ENCODE assay signal across 8 cellular contexts in genomic region chr15:34984884-34985630, GRCh38. TPM values are rescaled to one million over a fixed set of nuclear protein-coding genes. Genes with fewer than 3 reads are reported as not detected.
A peak's percentile ranks its signal among the peaks of the same experiment; 100 is the strongest.
DNase-seq lines count a peak whose midpoint lies in the region; ATAC-seq lines count a peak whose summit lies in the region.

No MANE protein-coding gene starts in this region.

- DNase-seq in NCI-H1694 treated with DMSO at 0.1 percent for 48 hours (lab: John Stamatoyannopoulos, UW) (peak; percentile 8), NCI-H1694 (lab: John Stamatoyannopoulos, UW) (no peak), glomerular visceral epithelial cell (ENCODE audit: extremely low spot score) (peak; percentile 42), renal cortical epithelial cell (ENCODE audit: low read depth) (peak; percentile 83), NCI-H82 (lab: John Stamatoyannopoulos, UW) (no peak)
- DNase-seq in activated CD4-positive, alpha-beta memory T cell treated with anti-CD3 and anti-CD28 coated beads for 36 hours: no peak
- DNase-seq in stimulated activated CD4-positive, alpha-beta T cell treated with anti-CD3 and anti-CD28 coated beads, Interleukin-4, amount 100 ng/mL, for 1 hour: no peak

- POLR2A ChIA-PET in activated CD4-positive, alpha-beta memory T cell treated with anti-CD3 and anti-CD28 coated beads for 36 hours (lab: Charles Lee): interaction anchor here (0.9 kb wide), 1 partner anchor 16 kb away, joined by 3 read pairs; the partner anchor contains the start of gene AQR

- H3K27ac Mint-ChIP-seq in activated CD4-positive, alpha-beta memory T cell treated with anti-CD3 and anti-CD28 coated beads for 36 hours: peak overlapping the region; percentile 75

- no peak for ATAC-seq in GM19467 (IDR thresholded peaks at IDR 0.05; ENCODE audit: unreplicated experiment)

- no peaks in the 10 kb centered on the region for H3K9me3 Mint-ChIP-seq in activated CD4-positive, alpha-beta memory T cell treated with anti-CD3 and anti-CD28 coated beads for 36 hours

- H3K4me1 Mint-ChIP-seq in activated CD4-positive, alpha-beta memory T cell treated with anti-CD3 and anti-CD28 coated beads for 36 hours (ENCODE audit: low read depth): peaks cover 35% of the 10 kb centered on the region

- peak overlapping the region; percentile 46 for H3K4me3 Mint-ChIP-seq in activated CD4-positive, alpha-beta memory T cell treated with anti-CD3 and anti-CD28 coated beads for 36 hours

- no peaks in the 10 kb centered on the region for H3K27me3 Mint-ChIP-seq in activated CD4-positive, alpha-beta memory T cell treated with anti-CD3 and anti-CD28 coated beads for 36 hours

- intact Hi-C loops in activated CD4-positive, alpha-beta memory T cell treated with anti-CD3 and anti-CD28 coated beads for 36 hours (cut with micrococcal nuclease): loop anchor here (1.0 to 5.0 kb wide), 3 partner anchors 9 to 648 kb away; partner anchors contain the start of genes LPCAT4 and SLC12A6

- CTCF ChIA-PET in activated CD4-positive, alpha-beta memory T cell treated with anti-CD3 and anti-CD28 coated beads for 36 hours (lab: Charles Lee): interaction anchor here (1.1 to 6.4 kb wide), 2 partner anchors 11 to 15 kb away, joined by 3 to 68 read pairs; partner anchors contain the start of gene AQR

- H3K36me3 Mint-ChIP-seq in activated CD4-positive, alpha-beta memory T cell treated with anti-CD3 and anti-CD28 coated beads for 36 hours: peaks cover 43% of the 10 kb centered on the region

RNA-seq across cellular contexts. Expression of gene ZNF770, which starts 3.0 kb away (rescaled TPM):
- total RNA-seq in activated CD4-positive, alpha-beta memory T cell treated with anti-CD3 and anti-CD28 coated beads for 36 hours: 10 to 100 TPM; 36.6 to 38.5 TPM
- total RNA-seq in renal cortical epithelial cell: 34.7 and 85.1 TPM in 2 replicates

RNA-seq across cellular contexts. Expression of gene AQR, which starts 15.5 kb away (rescaled TPM):
- 10 to 100 TPM; 30.1 to 33.2 TPM for total RNA-seq in activated CD4-positive, alpha-beta memory T cell treated with anti-CD3 and anti-CD28 coated beads for 36 hours
- total RNA-seq in renal cortical epithelial cell: 24.5 and 37.8 TPM in 2 replicates

Comparison
In these comparisons a context has a peak if more than half of its experiments do, and no peak if none do; other contexts are left out.
1. DNase-seq: peak in NCI-H1694 treated with DMSO at 0.1 percent for 48 hours (single experiment), glomerular visceral epithelial cell (single experiment) and renal cortical epithelial cell (single experiment); none in NCI-H1694 (single experiment), activated CD4-positive, alpha-beta memory T cell treated with anti-CD3 and anti-CD28 coated beads for 36 hours (single experiment), NCI-H82 (single experiment) and stimulated activated CD4-positive, alpha-beta T cell treated with anti-CD3 and anti-CD28 coated beads, Interleukin-4, amount 100 ng/mL, for 1 hour (single experiment).